Comparison of ENCODE assay signal across 15 cellular contexts in genomic region chr11:73795925-73796632, GRCh38. TPM values are rescaled to one million over a fixed set of nuclear protein-coding genes. Genes with fewer than 3 reads are reported as not detected.
DNase-seq lines count a peak whose midpoint lies in the region; ATAC-seq and TF ChIP-seq lines count a peak whose summit lies in the region.
"Had no signal": no experiment of that assay in that cellular context is flagged by ENCODE, and none has a peak within 500 bp of the region (broad histone marks: within the 10 kb centered on the region; RNA-seq: fewer than 3 reads in every experiment).

No MANE protein-coding gene starts in this region.

- DNase-seq in C1 segment of cervical spinal cord (lab: John Stamatoyannopoulos, UW) (peak in 13 of 14 donors; percentile 14 to 78 (median 56)), NCI-H2227 treated with DMSO at 0.1 percent for 48 hours (lab: John Stamatoyannopoulos, UW) (peak; percentile 58), midbrain (lab: John Stamatoyannopoulos, UW) (peak; percentile 87), NCI-H2081 treated with DMSO at 0.1 percent for 48 hours (lab: John Stamatoyannopoulos, UW) (no peak), adrenal gland (no peak)
- no peak for DNase-seq in stimulated activated naive CD8-positive, alpha-beta T cell treated with anti-CD3 and anti-CD28 coated beads, Interleukin-15, Interleukin-2, amounts not matched to agents 100 U/mL and 50 U/mL, for 24 hours
- no peak for DNase-seq in activated effector memory CD4-positive, alpha-beta T cell treated with Interleukin-2 at 50 U/mL for 16 hours
- DNase-seq: activated CD4-positive, alpha-beta T cell treated with anti-CD3 and anti-CD28 coated beads, Interleukin-2, amount 50 U/mL, for 4 hours; NCI-H510A; stimulated activated CD4-positive, alpha-beta T cell treated with anti-CD3 and anti-CD28 coated beads, Interleukin-4, amount 100 ng/mL, for 24 hours; T1000 had no signal

- H3K27me3 ChIP-seq in adrenal gland = no peaks in the 10 kb centered on the region

- TF ChIP-seq POLR2A in adrenal gland (IDR thresholded peaks at IDR 0.05) = no peak

- no peaks in the 10 kb centered on the region for H3K9me3 ChIP-seq in adrenal gland (replicated peaks in 1 of 3)
- H3K9me3 ChIP-seq: HAP-1 had no signal

- WGBS in adrenal gland, 4 donors = 86 to 95% (median 89%) methylated on average over 8 to 19 of the region's 19 CpGs

- intact Hi-C loops in adrenal gland (cut with DNase I) = loop anchor here in 1 of 2 donors (10.0 kb wide), 1 partner anchor 69 kb away; no protein-coding TSS in a partner anchor

- no peak overlapping the region for H3K27ac ChIP-seq in adrenal gland
- H3K27ac ChIP-seq: epithelial cell of prostate had no signal

- peaks cover 6 to 13% of the 10 kb centered on the region in 2 donors for H3K4me1 ChIP-seq in adrenal gland (replicated peaks in 1 of 2)
- H3K4me1 ChIP-seq: HAP-1 had no signal

- H3K4me3 ChIP-seq in adrenal gland = no peak overlapping the region
- H3K4me3 ChIP-seq: HAP-1 had no signal

- ATAC-seq in esophagus mucosa = peak; percentile 25
- no peak for ATAC-seq in stimulated activated naive CD8-positive, alpha-beta T cell treated with anti-CD3 and anti-CD28 coated beads, Interleukin-15, Interleukin-2, amounts not matched to agents 100 U/mL and 50 U/mL, for 24 hours
- ATAC-seq: stimulated activated memory B cell treated with anti-CD40 and anti-IgM and Interleukin-4, amounts not matched to agents 10 μg/mL and 1 μg/mL and 100 μg/mL, for 72 hours had no signal

- H3K36me3 ChIP-seq in adrenal gland (replicated peaks in 1 of 2) = no peaks in the 10 kb centered on the region

- no peak for TF ChIP-seq CTCF in adrenal gland (IDR thresholded peaks at IDR 0.05)

RNA-seq across cellular contexts. Expression of gene MRPL48, which starts 8.4 kb away (rescaled TPM):
- total RNA-seq in esophagus mucosa (25.8 TPM), adrenal gland (10 to 100 TPM; 13.6 to 42.6 (median 28.7) TPM)
- polyA plus RNA-seq in adrenal gland = 10 to 100 TPM; 31.7 to 59.5 (median 32.3) TPM

RNA-seq across cellular contexts. Expression of gene RAB6A, which starts 35.2 kb away (rescaled TPM):
- total RNA-seq in esophagus mucosa (137 TPM), adrenal gland (100 to 1,000 TPM; 107 to 283 (median 143) TPM)
- 100 to 1,000 TPM in 1 of 3 donors, 10 to 100 TPM in 2; 27.8 to 277 (median 40.5) TPM for polyA plus RNA-seq in adrenal gland

Comparison
In these comparisons a context has a peak if more than half of its experiments do, and no peak if none do; other contexts are left out.
1. DNase-seq: peak in C1 segment of cervical spinal cord (13 of 14), NCI-H2227 treated with DMSO at 0.1 percent for 48 hours (single experiment) and midbrain (single experiment); none in stimulated activated naive CD8-positive, alpha-beta T cell treated with anti-CD3 and anti-CD28 coated beads, Interleukin-15, Interleukin-2, amounts not matched to agents 100 U/mL and 50 U/mL, for 24 hours (single experiment), activated effector memory CD4-positive, alpha-beta T cell treated with Interleukin-2 at 50 U/mL for 16 hours (single experiment), NCI-H2081 treated with DMSO at 0.1 percent for 48 hours (single experiment) and adrenal gland (0 of 7).